Comparison of ENCODE assay signal across 34 cellular contexts in genomic region chr6:137015943-137016342, GRCh38. TPM values are rescaled to one million over a fixed set of nuclear protein-coding genes. Genes with fewer than 3 reads are reported as not detected.
"Had no signal": no experiment of that assay in that cellular context is flagged by ENCODE, and none has a peak within 500 bp of the region (broad histone marks: within the 10 kb centered on the region; RNA-seq: fewer than 3 reads in every experiment).

No MANE protein-coding gene starts in this region.

- H3K4me1 ChIP-seq: Peyer's patch had no signal

- ATAC-seq: activated CD8-positive, alpha-beta T cell treated with anti-CD3 and anti-CD28 coated beads for 36 hours; activated T-cell treated with anti-CD3 and anti-CD28 coated beads, Interleukin-2, amount 50 U/mL, for 72 hours; activated T-helper 17 cell treated with anti-CD3 and anti-CD28 coated beads, Interleukin-2, amount 50 U/mL, for 72 hours; PC-3; Right ventricle myocardium inferior had no signal

- H3K27ac ChIP-seq: Peyer's patch, RWPE1 had no signal

- H3K27ac Mint-ChIP-seq: activated CD4-positive, alpha-beta T cell treated with anti-CD3 and anti-CD28 coated beads, Interleukin-2, amount 10 ng/mL, durations not matched to agents 24 days and 14 days; activated CD8-positive, alpha-beta T cell treated with anti-CD3 and anti-CD28 coated beads for 36 hours; activated naive CD8-positive, alpha-beta T cell treated with anti-CD3 and anti-CD28 coated beads for 36 hours; activated T-cell treated with anti-CD3 and anti-CD28 coated beads, Interleukin-2, amount 50 U/mL, for 72 hours; activated T-helper 17 cell treated with anti-CD3 and anti-CD28 coated beads, Interleukin-2, amount 50 U/mL, for 72 hours; IgD-negative memory B cell had no signal

- H3K27me3 ChIP-seq: cardiac muscle cell, Peyer's patch had no signal

- H3K4me1 Mint-ChIP-seq: activated CD4-positive, alpha-beta T cell treated with anti-CD3 and anti-CD28 coated beads, Interleukin-2, amount 10 ng/mL, durations not matched to agents 24 days and 14 days; activated naive CD8-positive, alpha-beta T cell treated with anti-CD3 and anti-CD28 coated beads for 36 hours; activated T-helper 17 cell treated with anti-CD3 and anti-CD28 coated beads, Interleukin-2, amount 50 U/mL, for 72 hours; IgD-negative memory B cell had no signal

- H3K4me3 Mint-ChIP-seq: activated CD4-positive, alpha-beta T cell treated with anti-CD3 and anti-CD28 coated beads, Interleukin-2, amount 10 ng/mL, durations not matched to agents 24 days and 14 days; activated CD8-positive, alpha-beta T cell treated with anti-CD3 and anti-CD28 coated beads for 36 hours; activated naive CD8-positive, alpha-beta T cell treated with anti-CD3 and anti-CD28 coated beads for 36 hours; activated T-cell treated with anti-CD3 and anti-CD28 coated beads, Interleukin-2, amount 50 U/mL, for 72 hours; activated T-helper 17 cell treated with anti-CD3 and anti-CD28 coated beads, Interleukin-2, amount 50 U/mL, for 72 hours had no signal

- DNase-seq: activated CD4-positive, alpha-beta T cell treated with anti-CD3 and anti-CD28 coated beads, Interleukin-2, amount 10 ng/mL, durations not matched to agents 24 days and 14 days; activated CD4-positive, alpha-beta T cell treated with anti-CD3 and anti-CD28 coated beads, Interleukin-2, amount 50 U/mL, for 4 hours; activated CD8-positive, alpha-beta T cell treated with anti-CD3 and anti-CD28 coated beads for 36 hours; activated effector memory CD4-positive, alpha-beta T cell treated with anti-CD3 and anti-CD28 coated beads, Interleukin-2, amount 50 U/mL, for 16 hours; activated naive CD4-positive, alpha-beta T cell; activated naive CD4-positive, alpha-beta T cell treated with anti-CD3 and anti-CD28 coated beads, Interleukin-2, amount 50 U/mL, for 16 hours; activated naive CD8-positive, alpha-beta T cell treated with anti-CD3 and anti-CD28 coated beads for 36 hours; activated T-cell treated with anti-CD3 and anti-CD28 coated beads, Interleukin-2, amount 50 U/mL, for 1 hour; activated T-cell treated with anti-CD3 and anti-CD28 coated beads, Interleukin-2, amount 50 U/mL, for 72 hours; amniotic stem cell; aorta; Karpas-422; KBM-7; NCI-H1105 treated with DMSO at 0.1 percent for 48 hours; NCI-H1436; NCI-H187; NCI-H2029 treated with DMSO at 0.1 percent for 48 hours; NCI-H2107; NCI-H2171; NCI-H510A; NCI-H526; NCI-H748 treated with DMSO at 0.1 percent for 48 hours; NK-92 treated with Interleukin-12 subunit alpha and Interleukin-12 subunit beta, amount 100 ng/mL, for 24 hours; PC-3; Peyer's patch; SIG-M5 had no signal

- H3K4me3 ChIP-seq: cardiac muscle cell, Peyer's patch had no signal

- H3K9me3 Mint-ChIP-seq: activated CD8-positive, alpha-beta T cell treated with anti-CD3 and anti-CD28 coated beads for 36 hours; activated naive CD8-positive, alpha-beta T cell treated with anti-CD3 and anti-CD28 coated beads for 36 hours; activated T-helper 17 cell treated with anti-CD3 and anti-CD28 coated beads, Interleukin-2, amount 50 U/mL, for 72 hours; IgD-negative memory B cell had no signal

- H3K36me3 ChIP-seq: cardiac muscle cell, Peyer's patch had no signal

- H3K36me3 Mint-ChIP-seq: activated naive CD8-positive, alpha-beta T cell treated with anti-CD3 and anti-CD28 coated beads for 36 hours; IgD-negative memory B cell had no signal

- H3K9me3 ChIP-seq: Peyer's patch had no signal

RNA-seq across cellular contexts. Expression of gene IL20RA, which starts 28.8 kb away (rescaled TPM):
- total RNA-seq: activated CD4-positive, alpha-beta T cell treated with anti-CD3 and anti-CD28 coated beads, Interleukin-2, amount 10 ng/mL, durations not matched to agents 24 days and 14 days; activated CD8-positive, alpha-beta memory T cell treated with anti-CD3 and anti-CD28 coated beads for 36 hours; activated CD8-positive, alpha-beta T cell treated with anti-CD3 and anti-CD28 coated beads for 36 hours; activated naive CD8-positive, alpha-beta T cell treated with anti-CD3 and anti-CD28 coated beads for 36 hours; activated T-cell treated with anti-CD3 and anti-CD28 coated beads, Interleukin-2, amount 50 U/mL, for 72 hours; T-helper 1 cell treated with Interleukin-12 subunit alpha and Interleukin-12 subunit beta and Interleukin-4 antibody, amounts not matched to agents 30 ng/mL and 1 ng/mL, for 36 hours; T-helper 2 cell treated with Interferon-gamma antibody and Interleukin-4, amounts not matched to agents 100 ng/mL and 5 ng/mL, for 36 hours had no signal
